In the genomic region with DNA sequence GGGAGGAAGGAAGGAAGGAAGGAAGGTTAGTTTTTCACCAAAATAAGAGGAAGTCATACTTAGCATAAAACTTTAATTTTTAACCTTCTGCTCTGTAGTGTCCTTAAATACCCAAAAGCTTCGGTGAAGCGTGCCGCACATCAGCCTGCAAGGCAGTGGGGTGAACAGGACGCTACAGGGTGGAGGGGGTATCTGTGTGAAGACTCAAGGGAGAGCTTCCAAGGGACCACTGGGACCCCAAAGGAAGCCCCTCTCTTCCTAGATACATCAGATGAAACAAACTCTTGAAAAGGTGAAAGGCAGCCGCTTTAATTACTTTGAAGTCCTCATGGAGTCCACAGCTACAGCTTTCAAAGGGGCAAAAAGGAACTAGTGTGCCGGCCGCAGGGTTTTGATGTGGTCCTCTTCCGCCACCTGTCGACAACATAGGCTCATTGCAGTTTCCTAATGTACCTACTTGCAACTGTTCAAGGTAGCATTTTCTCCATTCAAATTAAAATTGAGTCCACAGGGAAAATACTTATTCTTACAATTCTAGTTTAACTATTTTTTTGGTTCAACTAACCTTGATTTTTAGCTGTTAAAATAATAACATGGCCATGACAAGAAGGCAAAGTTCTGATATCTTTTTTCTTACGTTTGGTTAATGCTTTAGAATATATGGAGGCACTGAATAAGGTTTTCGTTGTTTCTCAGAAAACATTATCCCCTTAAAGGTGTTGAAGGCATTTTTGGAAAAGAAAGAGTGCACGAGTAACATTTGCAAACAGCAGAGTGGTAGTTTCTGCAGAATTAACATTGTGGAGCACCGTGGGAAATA, we compare ENCODE assay signal across 8 cellular contexts.
DNase-seq lines count a peak whose midpoint lies in the region; ATAC-seq and TF ChIP-seq lines count a peak whose summit lies in the region.

No MANE protein-coding gene starts in this region.

- no peaks in the 10 kb centered on the region for H3K36me3 ChIP-seq in vagina

- H3K9me3 Mint-ChIP-seq in progenitor cell of endocrine pancreas (ENCODE audit: low read depth): no peaks in the 10 kb centered on the region

- peak; percentile 89 for TF ChIP-seq CTCF in HFF-Myc (IDR thresholded peaks at IDR 0.05; ENCODE audit: low read depth, low read length, missing control alignments)
- TF ChIP-seq CTCF in progenitor cell of endocrine pancreas (IDR thresholded peaks at IDR 0.05; ENCODE audit: unreplicated experiment): peak; percentile 92
- TF ChIP-seq CTCF in vagina (IDR thresholded peaks at IDR 0.05): peak; percentile 76 to 96 (median 94)

- no peaks in the 10 kb centered on the region for H3K36me3 Mint-ChIP-seq in progenitor cell of endocrine pancreas (ENCODE audit: insufficient read depth)

- TF ChIP-seq POLR2A in vagina (IDR thresholded peaks at IDR 0.05): no peak

- H3K4me3 Mint-ChIP-seq in progenitor cell of endocrine pancreas (ENCODE audit: low read depth): no peak overlapping the region

- DNase-seq in GF-D8 (lab: John Stamatoyannopoulos, UW): peak; percentile 15
- DNase-seq in HFF-Myc (ENCODE audit: extremely low read depth, low read depth): peak; percentile 71
- peak; percentile 62 for DNase-seq in NCI-H1092 (lab: John Stamatoyannopoulos, UW)
- DNase-seq in SKM-1 (lab: John Stamatoyannopoulos, UW; ENCODE audit: unreplicated experiment): peak; percentile 81
- peak; percentile 77 for DNase-seq in activated naive CD4-positive, alpha-beta T cell treated with anti-CD3 and anti-CD28 coated beads, Interleukin-2, amount 50 U/mL, for 16 hours
- peak; percentile 76 for DNase-seq in Right ventricle myocardium inferior (ENCODE audit: missing footprints)
- DNase-seq in progenitor cell of endocrine pancreas (ENCODE audit: low spot score, unreplicated experiment): peak; percentile 58
- DNase-seq in vagina (ENCODE audit: extremely low spot score in 2 of 2): no peak

- ATAC-seq in Right ventricle myocardium inferior: peak; percentile 68

- H3K4me1 Mint-ChIP-seq in progenitor cell of endocrine pancreas (ENCODE audit: low read depth): no peaks in the 10 kb centered on the region

- H3K27me3 ChIP-seq in vagina: no peaks in the 10 kb centered on the region

- intact Hi-C loops in Right ventricle myocardium inferior (cut with DNase I) (loop anchor here (1.0 to 5.0 kb wide), 3 partner anchors 78 to 488 kb away; no protein-coding TSS in a partner anchor), vagina (cut with DNase I) (loop anchor here (5.0 kb wide), 1 partner anchor 213 kb away; no protein-coding TSS in a partner anchor)

- H3K27ac Mint-ChIP-seq in progenitor cell of endocrine pancreas: no peak overlapping the region

- H3K27ac ChIP-seq in vagina: no peak overlapping the region

- H3K4me1 ChIP-seq in vagina: no peaks in the 10 kb centered on the region

- H3K9me3 ChIP-seq in vagina: no peaks in the 10 kb centered on the region

- peaks cover 3% of the 10 kb centered on the region for H3K27me3 Mint-ChIP-seq in progenitor cell of endocrine pancreas

- H3K4me3 ChIP-seq in HFF-Myc (replicated peaks; ENCODE audit: low read depth, low read length): no peak overlapping the region
- H3K4me3 ChIP-seq in vagina: no peak overlapping the region

Comparison
In these comparisons a context has a peak if more than half of its experiments do, and no peak if none do; other contexts are left out.
1. DNase-seq: peak in GF-D8 (single experiment), HFF-Myc (single experiment), NCI-H1092 (single experiment), SKM-1 (single experiment), activated naive CD4-positive, alpha-beta T cell treated with anti-CD3 and anti-CD28 coated beads, Interleukin-2, amount 50 U/mL, for 16 hours (single experiment), Right ventricle myocardium inferior (single experiment) and progenitor cell of endocrine pancreas (single experiment); none in vagina (0 of 2).
2. Peak in every context shown above with its lines, with median percentiles within 50 percentile points of each other: CTCF ChIP-seq.